14 cellular contexts compared by ENCODE assay signal in genomic region chr4:72971572-72971971, GRCh38.
DNase-seq lines count a peak whose midpoint lies in the region; ATAC-seq and TF ChIP-seq lines count a peak whose summit lies in the region.
"Had no signal": no experiment of that assay in that cellular context is flagged by ENCODE, and none has a peak within 500 bp of the region (broad histone marks: within the 10 kb centered on the region; RNA-seq: fewer than 3 reads in every experiment).

No MANE protein-coding gene starts in this region.

- H3K27me3 Mint-ChIP-seq in osteocyte (ENCODE audit: unreplicated experiment): no peaks in the 10 kb centered on the region
- H3K27me3 Mint-ChIP-seq: progenitor cell of endocrine pancreas had no signal

- DNase-seq in ELR (ENCODE audit: low read depth) (peak; percentile 95), SJCRH30 (peak; percentile 31 to 43), epithelial cell of prostate (ENCODE audit: low read depth, low spot score) (peak; percentile 62), osteocyte (ENCODE audit: extremely low spot score, unreplicated experiment) (no peak), substantia nigra (lab: John Stamatoyannopoulos, UW) (no peak), prostate gland (ENCODE audit: low spot score) (no peak)
- DNase-seq in stimulated activated naive CD4-positive, alpha-beta T cell (lab: John Stamatoyannopoulos, UW): no peak
- DNase-seq: gastrocnemius medialis; NCI-H1417; NK-92 treated with Interleukin-12 subunit alpha and Interleukin-12 subunit beta, amount 100 ng/mL, for 24 hours had no signal

- peaks cover 72% of the 10 kb centered on the region for H3K4me1 Mint-ChIP-seq in osteocyte (ENCODE audit: unreplicated experiment)

- no peak for ATAC-seq in GM21367 (IDR thresholded peaks at IDR 0.05; ENCODE audit: unreplicated experiment)
- ATAC-seq: gastrocnemius medialis had no signal

- H3K27me3 ChIP-seq in SJCRH30 (no peaks in the 10 kb centered on the region), prostate gland (replicated peaks; ENCODE audit: insufficient read depth) (no peaks in the 10 kb centered on the region)
- H3K27me3 ChIP-seq: ascending aorta, gastrocnemius medialis had no signal

- H3K4me3 ChIP-seq in SJCRH30 (no peak overlapping the region), prostate gland (no peak overlapping the region)
- H3K4me3 ChIP-seq: ascending aorta, gastrocnemius medialis, lung had no signal

- H3K27ac Mint-ChIP-seq in osteocyte (ENCODE audit: unreplicated experiment): peak overlapping the region; percentile 83
- H3K27ac Mint-ChIP-seq: progenitor cell of endocrine pancreas had no signal

- 88% methylated on average over 3 of the region's 3 CpGs for WGBS in prostate gland

- intact Hi-C loops in prostate gland (cut with DNase I): no loop called here

- peaks cover 2% of the 10 kb centered on the region for H3K36me3 Mint-ChIP-seq in osteocyte (ENCODE audit: unreplicated experiment)

- TF ChIP-seq CTCF in osteocyte (IDR thresholded peaks at IDR 0.05): no peak
- no peak for TF ChIP-seq CTCF in prostate gland (IDR thresholded peaks at IDR 0.05)

- peaks cover 30% of the 10 kb centered on the region for H3K4me1 ChIP-seq in SJCRH30
- H3K4me1 ChIP-seq in prostate gland (replicated peaks): no peaks in the 10 kb centered on the region
- H3K4me1 ChIP-seq: gastrocnemius medialis had no signal

- TF ChIP-seq POLR2A in prostate gland (IDR thresholded peaks at IDR 0.05): no peak

- no peak overlapping the region for H3K4me3 Mint-ChIP-seq in osteocyte (ENCODE audit: unreplicated experiment)

- H3K9me3 ChIP-seq in SJCRH30 (replicated peaks): no peaks in the 10 kb centered on the region
- H3K9me3 ChIP-seq in prostate gland: no peaks in the 10 kb centered on the region
- H3K9me3 ChIP-seq: ascending aorta, gastrocnemius medialis had no signal

- H3K27ac ChIP-seq in SJCRH30: no peak overlapping the region; the same call in 1 of the 2 replicates
- peak overlapping the region; percentile 80 for H3K27ac ChIP-seq in epithelial cell of prostate
- H3K27ac ChIP-seq in substantia nigra (ENCODE audit: low read depth, low read length, poor library complexity, severe bottlenecking): no peak overlapping the region
- H3K27ac ChIP-seq in prostate gland: no peak overlapping the region
- H3K27ac ChIP-seq: gastrocnemius medialis had no signal

- H3K36me3 ChIP-seq in SJCRH30: no peaks in the 10 kb centered on the region
- H3K36me3 ChIP-seq in prostate gland: no peaks in the 10 kb centered on the region
- H3K36me3 ChIP-seq: ascending aorta, gastrocnemius medialis had no signal

- H3K9me3 Mint-ChIP-seq in osteocyte (ENCODE audit: unreplicated experiment): no peaks in the 10 kb centered on the region

Comparison
In these comparisons a context has a peak if more than half of its experiments do, and no peak if none do; other contexts are left out.
1. DNase-seq: peak in ELR (single experiment), SJCRH30 (2 of 2) and epithelial cell of prostate (single experiment); none in osteocyte (single experiment), substantia nigra (0 of 49), stimulated activated naive CD4-positive, alpha-beta T cell (0 of 6) and prostate gland (single experiment).